ENCODE assay signal across 8 cellular contexts in genomic region chr14:100417466-100417865, GRCh38. TPM values are rescaled to one million over a fixed set of nuclear protein-coding genes. Genes with fewer than 3 reads are reported as not detected.
DNase-seq lines count a peak whose midpoint lies in the region; ATAC-seq and TF ChIP-seq lines count a peak whose summit lies in the region.

No MANE protein-coding gene starts in this region.

- peaks cover 8% of the 10 kb centered on the region for H3K4me1 ChIP-seq in lower lobe of right lung

- intact Hi-C loops in dorsolateral prefrontal cortex (cut with DNase I) (loop anchor here (2.0 to 10.0 kb wide), 3 partner anchors 227 to 487 kb away; partner anchors contain the start of gene RTL1 (in 1 of the 2)), lower lobe of right lung (cut with DNase I) (no loop called here)

- H3K27ac ChIP-seq in dorsolateral prefrontal cortex (peak overlapping the region in 6 of 59 donors; percentile 14 to 55 (median 40)), lower lobe of right lung (no peak overlapping the region)

- H3K27me3 ChIP-seq in dorsolateral prefrontal cortex (no peaks in the 10 kb centered on the region), lower lobe of right lung (ENCODE audit: low read depth) (no peaks in the 10 kb centered on the region)

- peak; percentile 66 to 76 for ATAC-seq in lower lobe of right lung

- DNase-seq in ELF-1 (ENCODE audit: low read depth, low spot score), result peak; percentile 88
- peak; percentile 84 for DNase-seq in NCI-H69 (lab: John Stamatoyannopoulos, UW)
- peak; percentile 43 to 86 (median 73) for DNase-seq in dorsolateral prefrontal cortex
- DNase-seq in lower lobe of right lung, result no peak
- no peak for DNase-seq in NCI-H1092 (lab: John Stamatoyannopoulos, UW)
- DNase-seq in NOMO-1 treated with dmso at 0.1 percent for 144 hours (lab: John Stamatoyannopoulos, UW; ENCODE audit: unreplicated experiment), result no peak
- DNase-seq in NCI-H2029 treated with DMSO at 0.1 percent for 48 hours (lab: John Stamatoyannopoulos, UW), result no peak
- DNase-seq in GM19240 (ENCODE audit: insufficient read length, low spot score), result no peak

- no peaks in the 10 kb centered on the region for H3K9me3 ChIP-seq in lower lobe of right lung

- TF ChIP-seq CTCF in dorsolateral prefrontal cortex (IDR thresholded peaks at IDR 0.05 in 54 of 56, conservative IDR thresholded peaks at IDR 0.05 in 2 of 56; ENCODE audit: low read depth in 1 of 56, partially characterized antibody in 56 of 56) (peak in 55 of 56 donors; percentile 48 to 86 (median 74)), lower lobe of right lung (IDR thresholded peaks at IDR 0.05) (peak; percentile 29)

- no peaks in the 10 kb centered on the region for H3K36me3 ChIP-seq in lower lobe of right lung

- H3K4me3 ChIP-seq in dorsolateral prefrontal cortex (no peak overlapping the region), lower lobe of right lung (no peak overlapping the region)

RNA-seq across cellular contexts. Expression of gene WDR25, which starts 41.2 kb away (rescaled TPM):
- total RNA-seq in dorsolateral prefrontal cortex (10 to 100 TPM in 107 of 120 experiments, 1 to 10 TPM in 13; 7.7 to 18.9 (median 12.5) TPM), lower lobe of right lung (8.3 TPM)

Comparison
In these comparisons a context has a peak if more than half of its experiments do, and no peak if none do; other contexts are left out.
1. DNase-seq: peak in ELF-1 (single experiment), NCI-H69 (single experiment) and dorsolateral prefrontal cortex (10 of 10); none in lower lobe of right lung (single experiment), NCI-H1092 (single experiment), NOMO-1 treated with dmso at 0.1 percent for 144 hours (single experiment), NCI-H2029 treated with DMSO at 0.1 percent for 48 hours (single experiment) and GM19240 (single experiment).